ENCODE assay signal across 6 cellular contexts in genomic region chr1:46248122-46248920, GRCh38. TPM values are rescaled to one million over a fixed set of nuclear protein-coding genes. Genes with fewer than 3 reads are reported as not detected.
DNase-seq lines count a peak whose midpoint lies in the region; ATAC-seq, FAIRE-seq and TF ChIP-seq lines count a peak whose summit lies in the region.

No MANE protein-coding gene starts in this region.

- peak overlapping the region; percentile 88 for H3K4me3 Mint-ChIP-seq in astrocyte (ENCODE audit: unreplicated experiment)
- H3K4me3 Mint-ChIP-seq in natural killer cell treated with Interleukin-12 subunit alpha and Interleukin-12 subunit beta and Interleukin-15 and Interleukin-18, amount 100 ng/mL, for 72 hours: peak overlapping the region; percentile 95

- peak overlapping the region; percentile 82 for H3K9ac ChIP-seq in astrocyte (ENCODE audit: low read length)

- no peaks in the 10 kb centered on the region for H4K20me1 ChIP-seq in astrocyte (ENCODE audit: insufficient read depth, low read length)

- no peaks in the 10 kb centered on the region for H3K27me3 Mint-ChIP-seq in astrocyte (ENCODE audit: low read depth, unreplicated experiment)
- H3K27me3 Mint-ChIP-seq in natural killer cell treated with Interleukin-12 subunit alpha and Interleukin-12 subunit beta and Interleukin-15 and Interleukin-18, amount 100 ng/mL, for 72 hours: no peaks in the 10 kb centered on the region

- no peaks in the 10 kb centered on the region for H3K36me3 Mint-ChIP-seq in astrocyte (ENCODE audit: low read depth, unreplicated experiment)
- peaks cover 5% of the 10 kb centered on the region for H3K36me3 Mint-ChIP-seq in natural killer cell treated with Interleukin-12 subunit alpha and Interleukin-12 subunit beta and Interleukin-15 and Interleukin-18, amount 100 ng/mL, for 72 hours

- no peak for TF ChIP-seq CTCF in astrocyte (IDR thresholded peaks at IDR 0.05; ENCODE audit: insufficient read depth, low read depth, low read length)

- no peaks in the 10 kb centered on the region for H3K9me3 Mint-ChIP-seq in astrocyte (ENCODE audit: unreplicated experiment)
- no peaks in the 10 kb centered on the region for H3K9me3 Mint-ChIP-seq in natural killer cell treated with Interleukin-12 subunit alpha and Interleukin-12 subunit beta and Interleukin-15 and Interleukin-18, amount 100 ng/mL, for 72 hours

- no peaks in the 10 kb centered on the region for H3K27me3 ChIP-seq in astrocyte (ENCODE audit: insufficient read depth, low read length)

- peak overlapping the region; percentile 94 for H3K4me2 ChIP-seq in astrocyte (ENCODE audit: low read length)

- no peak for DNase-seq in GM12892 (ENCODE audit: insufficient read length)
- DNase-seq in NCI-H2081 treated with DMSO at 0.1 percent for 48 hours (lab: John Stamatoyannopoulos, UW): peak; percentile 6
- no peak for DNase-seq in astrocyte (ENCODE audit: low read depth)
- no peak for DNase-seq in natural killer cell treated with Interleukin-12 subunit alpha and Interleukin-12 subunit beta and Interleukin-15 and Interleukin-18, amount 100 ng/mL, for 72 hours (ENCODE audit: low spot score)
- no peak for DNase-seq in C1 segment of cervical spinal cord (lab: John Stamatoyannopoulos, UW)

- no peak for TF ChIP-seq POLR2A in GM12892 (IDR thresholded peaks at IDR 0.05; ENCODE audit: low read depth, low read length)

- no peak for ATAC-seq in natural killer cell treated with Interleukin-12 subunit alpha and Interleukin-12 subunit beta and Interleukin-15 and Interleukin-18, amount 100 ng/mL, for 72 hours
- no peak for ATAC-seq in GM21447 (IDR thresholded peaks at IDR 0.05; ENCODE audit: unreplicated experiment)

- peak overlapping the region; percentile 98 for H3K4me3 ChIP-seq in astrocyte (ENCODE audit: insufficient read depth, low read depth, low read length)

- H3K4me1 ChIP-seq in astrocyte (ENCODE audit: insufficient read depth, low read length): peaks cover 17% of the 10 kb centered on the region

- H3K9me3 ChIP-seq in astrocyte (ENCODE audit: insufficient read depth, low read depth, low read length): no peaks in the 10 kb centered on the region

- no peaks in the 10 kb centered on the region for H3K4me1 Mint-ChIP-seq in astrocyte (ENCODE audit: low read depth, unreplicated experiment)
- H3K4me1 Mint-ChIP-seq in natural killer cell treated with Interleukin-12 subunit alpha and Interleukin-12 subunit beta and Interleukin-15 and Interleukin-18, amount 100 ng/mL, for 72 hours (ENCODE audit: low read depth in 2 of 2): peaks cover 11 to 20% of the 10 kb centered on the region in 2 donors

- H3K27ac ChIP-seq in astrocyte (ENCODE audit: low read depth, low read length): peak overlapping the region; percentile 81

- peak; percentile 56 for FAIRE-seq in GM12892 (lab: Jason Lieb, UNC)
- no peak for FAIRE-seq in astrocyte (lab: Jason Lieb, UNC)

- H3K36me3 ChIP-seq in astrocyte (ENCODE audit: insufficient read depth, low read length): peaks cover 3% of the 10 kb centered on the region

- peaks cover 20% of the 10 kb centered on the region for H3K79me2 ChIP-seq in astrocyte (ENCODE audit: insufficient read depth, low read length)

- H3K27ac Mint-ChIP-seq in astrocyte (ENCODE audit: unreplicated experiment): no peak overlapping the region
- peak overlapping the region; percentile 85 to 86 for H3K27ac Mint-ChIP-seq in natural killer cell treated with Interleukin-12 subunit alpha and Interleukin-12 subunit beta and Interleukin-15 and Interleukin-18, amount 100 ng/mL, for 72 hours

- H2AFZ ChIP-seq in astrocyte (ENCODE audit: low read depth, low read length): peak overlapping the region; percentile 93

RNA-seq across cellular contexts. Expression of gene RAD54L, which starts 0.8 kb away (rescaled TPM):
- polyA plus RNA-seq in GM12892 (2012; ENCODE audit: missing spikeins): 16.1 TPM
- total RNA-seq in astrocyte: 1.9 and 2.4 TPM in 2 replicates
- 10 to 100 TPM; 23.3 to 87.5 TPM for total RNA-seq in natural killer cell treated with Interleukin-12 subunit alpha and Interleukin-12 subunit beta and Interleukin-15 and Interleukin-18, amount 100 ng/mL, for 72 hours

RNA-seq across cellular contexts. Expression of gene LURAP1, which starts 45.2 kb away (rescaled TPM):
- polyA plus RNA-seq in GM12892 (2012; ENCODE audit: missing spikeins): not detected
- 1.3 and 1.7 TPM in 2 replicates for total RNA-seq in astrocyte
- not detected for total RNA-seq in natural killer cell treated with Interleukin-12 subunit alpha and Interleukin-12 subunit beta and Interleukin-15 and Interleukin-18, amount 100 ng/mL, for 72 hours

RNA-seq across cellular contexts. Expression of gene POMGNT1, which starts 50.1 kb away (rescaled TPM):
- 28.0 TPM for polyA plus RNA-seq in GM12892 (2012; ENCODE audit: missing spikeins)
- 55.1 and 57.8 TPM in 2 replicates for total RNA-seq in astrocyte
- total RNA-seq in natural killer cell treated with Interleukin-12 subunit alpha and Interleukin-12 subunit beta and Interleukin-15 and Interleukin-18, amount 100 ng/mL, for 72 hours: 10 to 100 TPM; 46.7 to 61.7 TPM

RNA-seq across cellular contexts. Expression of gene LRRC41, which starts 55.1 kb away (rescaled TPM):
- polyA plus RNA-seq in GM12892 (2012; ENCODE audit: missing spikeins): 51.2 TPM
- 88.2 and 94.5 TPM in 2 replicates for total RNA-seq in astrocyte
- total RNA-seq in natural killer cell treated with Interleukin-12 subunit alpha and Interleukin-12 subunit beta and Interleukin-15 and Interleukin-18, amount 100 ng/mL, for 72 hours: 10 to 100 TPM; 43.2 to 45.5 TPM

RNA-seq across cellular contexts. Expression of gene UQCRH, which starts 55.2 kb away (rescaled TPM):
- 1,313 TPM for polyA plus RNA-seq in GM12892 (2012; ENCODE audit: missing spikeins)
- 299 and 337 TPM in 2 replicates for total RNA-seq in astrocyte
- 100 to 1,000 TPM; 236 to 253 TPM for total RNA-seq in natural killer cell treated with Interleukin-12 subunit alpha and Interleukin-12 subunit beta and Interleukin-15 and Interleukin-18, amount 100 ng/mL, for 72 hours
